15 cellular contexts compared by ENCODE assay signal in genomic region chr3:126311338-126311978, GRCh38. TPM values are rescaled to one million over a fixed set of nuclear protein-coding genes. Genes with fewer than 3 reads are reported as not detected.
DNase-seq lines count a peak whose midpoint lies in the region; ATAC-seq and TF ChIP-seq lines count a peak whose summit lies in the region.
"Had no signal": no experiment of that assay in that cellular context is flagged by ENCODE, and none has a peak within 500 bp of the region (broad histone marks: within the 10 kb centered on the region; RNA-seq: fewer than 3 reads in every experiment).

No MANE protein-coding gene starts in this region.

- no peaks in the 10 kb centered on the region for H3K4me1 Mint-ChIP-seq in activated CD8-positive, alpha-beta memory T cell treated with anti-CD3 and anti-CD28 coated beads, Interleukin-2, amount 10 ng/mL, durations not matched to agents 7 days and 5 days
- H3K4me1 Mint-ChIP-seq: CD4-positive, CD25-positive, alpha-beta regulatory T cell had no signal

- no peak for TF ChIP-seq CTCF in spleen (IDR thresholded peaks at IDR 0.05 in 8 of 11, conservative IDR thresholded peaks at IDR 0.05 in 3 of 11)
- TF ChIP-seq CTCF in breast epithelium (IDR thresholded peaks at IDR 0.05), result no peak

- H3K27ac ChIP-seq in spleen (no peak overlapping the region), breast epithelium (no peak overlapping the region)
- H3K27ac ChIP-seq: 22Rv1; BLaER1 treated with 17β-estradiol and CSF1 and Interleukin-3, amounts not matched to agents 10 nM and 100 nM had no signal

- H3K27ac Mint-ChIP-seq in activated CD8-positive, alpha-beta memory T cell treated with anti-CD3 and anti-CD28 coated beads, Interleukin-2, amount 10 ng/mL, durations not matched to agents 7 days and 5 days, result no peak overlapping the region
- H3K27ac Mint-ChIP-seq: CD4-positive, CD25-positive, alpha-beta regulatory T cell; HFFc6 had no signal

- no peaks in the 10 kb centered on the region for H3K36me3 ChIP-seq in spleen
- no peaks in the 10 kb centered on the region for H3K36me3 ChIP-seq in breast epithelium
- H3K36me3 ChIP-seq: BLaER1 treated with 17β-estradiol and CSF1 and Interleukin-3, amounts not matched to agents 10 nM and 100 nM had no signal

- H3K27me3 Mint-ChIP-seq in activated CD8-positive, alpha-beta memory T cell treated with anti-CD3 and anti-CD28 coated beads, Interleukin-2, amount 10 ng/mL, durations not matched to agents 7 days and 5 days, result no peaks in the 10 kb centered on the region
- H3K27me3 Mint-ChIP-seq: CD4-positive, CD25-positive, alpha-beta regulatory T cell had no signal

- no peak overlapping the region for H3K4me3 ChIP-seq in spleen
- H3K4me3 ChIP-seq in breast epithelium, result no peak overlapping the region
- H3K4me3 ChIP-seq: BLaER1 treated with 17β-estradiol and CSF1 and Interleukin-3, amounts not matched to agents 10 nM and 100 nM; GM12878 had no signal

- H3K27me3 ChIP-seq in spleen (replicated peaks in 1 of 7) (peaks cover 0 to 5% (median 0%) of the 10 kb centered on the region in 7 donors), breast epithelium (no peaks in the 10 kb centered on the region)
- H3K27me3 ChIP-seq: BLaER1 treated with 17β-estradiol and CSF1 and Interleukin-3, amounts not matched to agents 10 nM and 100 nM had no signal

- intact Hi-C loops in spleen (cut with DNase I; ENCODE audit: low total_unique reads), result no loop called here
- intact Hi-C loops in breast epithelium (cut with DNase I; ENCODE audit: low total_unique reads), result no loop called here

- H3K4me1 ChIP-seq in spleen (no peaks in the 10 kb centered on the region), breast epithelium (no peaks in the 10 kb centered on the region)

- H3K9me3 ChIP-seq in spleen (peaks cover 0 to 7% (median 0%) of the 10 kb centered on the region in 8 donors), breast epithelium (peaks cover 0 to 7% of the 10 kb centered on the region in 2 donors)

- H3K36me3 Mint-ChIP-seq in activated CD8-positive, alpha-beta memory T cell treated with anti-CD3 and anti-CD28 coated beads, Interleukin-2, amount 10 ng/mL, durations not matched to agents 7 days and 5 days, result no peaks in the 10 kb centered on the region
- H3K36me3 Mint-ChIP-seq: CD4-positive, CD25-positive, alpha-beta regulatory T cell had no signal

- CTCF ChIA-PET in activated CD8-positive, alpha-beta memory T cell treated with anti-CD3 and anti-CD28 coated beads, Interleukin-2, amount 10 ng/mL, durations not matched to agents 7 days and 5 days (lab: Charles Lee), result no interaction called here

- TF ChIP-seq POLR2A in spleen (IDR thresholded peaks at IDR 0.05) (no peak), breast epithelium (IDR thresholded peaks at IDR 0.05) (no peak)

- DNase-seq in activated CD8-positive, alpha-beta memory T cell treated with anti-CD3 and anti-CD28 coated beads, Interleukin-2, amount 50 U/mL, for 48 hours, result peak; percentile 22
- DNase-seq in activated CD8-positive, alpha-beta memory T cell treated with anti-CD3 and anti-CD28 coated beads, Interleukin-2, amount 10 ng/mL, durations not matched to agents 7 days and 5 days, result no peak
- DNase-seq in islet precursor cell (peak; percentile 34), spleen (peak; percentile 56), EL (no peak), breast epithelium (ENCODE audit: low spot score in 2 of 2) (no peak), NCI-H1417 (lab: John Stamatoyannopoulos, UW) (no peak)
- no peak for DNase-seq in activated CD4-positive, alpha-beta T cell treated with anti-CD3 and anti-CD28 coated beads for 48 hours
- DNase-seq: CD4-positive, CD25-positive, alpha-beta regulatory T cell; HCEC 1CT; HFFc6 had no signal

- ATAC-seq in activated CD8-positive, alpha-beta memory T cell treated with anti-CD3 and anti-CD28 coated beads, Interleukin-2, amount 10 ng/mL, durations not matched to agents 7 days and 5 days, result no peak
- ATAC-seq: GM12878, HepG2 had no signal

- H3K9me3 Mint-ChIP-seq in activated CD8-positive, alpha-beta memory T cell treated with anti-CD3 and anti-CD28 coated beads, Interleukin-2, amount 10 ng/mL, durations not matched to agents 7 days and 5 days (ENCODE audit: low read depth), result no peaks in the 10 kb centered on the region
- H3K9me3 Mint-ChIP-seq: CD4-positive, CD25-positive, alpha-beta regulatory T cell had no signal

- WGBS in spleen, 5 donors, result 65 to 82% (median 70%) methylated on average over 6 to 7 of the region's 7 CpGs

- H3K4me3 Mint-ChIP-seq in activated CD8-positive, alpha-beta memory T cell treated with anti-CD3 and anti-CD28 coated beads, Interleukin-2, amount 10 ng/mL, durations not matched to agents 7 days and 5 days, result no peak overlapping the region
- H3K4me3 Mint-ChIP-seq: CD4-positive, CD25-positive, alpha-beta regulatory T cell; HFFc6 had no signal

RNA-seq across cellular contexts. Expression of gene KLF15, which starts 45.8 kb away (rescaled TPM):
- not detected for total RNA-seq in activated CD8-positive, alpha-beta memory T cell treated with anti-CD3 and anti-CD28 coated beads, Interleukin-2, amount 10 ng/mL, durations not matched to agents 7 days and 5 days
- total RNA-seq in spleen, result 1 to 10 TPM in 6 of 7 donors, under 1 TPM in 1; 0.57 to 9.5 (median 4.8) TPM
- polyA plus RNA-seq in spleen, result 1 to 10 TPM in 2 of 3 donors, under 1 TPM in 1; 0.63 to 3.1 (median 2.4) TPM
- 100 to 1,000 TPM in 1 of 3 donors, 10 to 100 TPM in 2; 36.3 to 129 (median 44.2) TPM for total RNA-seq in breast epithelium
- total RNA-seq: CD4-positive, CD25-positive, alpha-beta regulatory T cell had no signal
- polyA plus RNA-seq: CD4-positive, CD25-positive, alpha-beta regulatory T cell; GM12878 had no signal

Comparison
In these comparisons a context has a peak if more than half of its experiments do, and no peak if none do; other contexts are left out.
1. DNase-seq: peak in activated CD8-positive, alpha-beta memory T cell treated with anti-CD3 and anti-CD28 coated beads, Interleukin-2, amount 50 U/mL, for 48 hours (single experiment), islet precursor cell (single experiment) and spleen (single experiment); none in activated CD8-positive, alpha-beta memory T cell treated with anti-CD3 and anti-CD28 coated beads, Interleukin-2, amount 10 ng/mL, durations not matched to agents 7 days and 5 days (single experiment), activated CD4-positive, alpha-beta T cell treated with anti-CD3 and anti-CD28 coated beads for 48 hours (single experiment), EL (single experiment), breast epithelium (0 of 2) and NCI-H1417 (0 of 3).